In the genomic region with DNA sequence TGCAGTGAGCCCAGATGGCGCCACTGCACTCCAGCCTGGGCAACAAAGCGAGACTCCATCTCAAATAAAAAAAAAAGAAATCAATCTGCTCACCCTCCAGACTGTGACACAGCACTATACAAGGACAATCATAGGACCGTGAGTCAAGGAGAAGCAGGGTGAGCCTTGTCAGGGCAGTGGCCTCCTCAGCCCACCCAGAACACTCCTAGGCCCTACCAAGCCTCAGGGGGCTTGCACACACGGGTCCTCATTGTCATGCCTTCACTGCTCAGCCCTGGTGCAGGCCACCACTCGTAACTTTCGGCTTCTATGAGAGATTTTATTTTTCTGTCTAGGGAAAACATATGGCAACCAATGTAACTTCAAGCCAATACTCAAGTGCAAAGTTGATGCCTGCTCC, we compare ENCODE assay signal across 13 cellular contexts. TPM values are rescaled to one million over a fixed set of nuclear protein-coding genes. Genes with fewer than 3 reads are reported as not detected.
DNase-seq lines count a peak whose midpoint lies in the region; ATAC-seq, FAIRE-seq and TF ChIP-seq lines count a peak whose summit lies in the region.
"Had no signal": no experiment of that assay in that cellular context is flagged by ENCODE, and none has a peak within 500 bp of the region (broad histone marks: within the 10 kb centered on the region; RNA-seq: fewer than 3 reads in every experiment).

No MANE protein-coding gene starts in this region.

- H4K20me1 ChIP-seq in GM12878 (ENCODE audit: control insufficient read depth, insufficient read depth) = peaks cover 2% of the 10 kb centered on the region; the same call in 1 of the 2 replicates

- H3K27me3 ChIP-seq in left ventricle myocardium inferior (ENCODE audit: low read depth) (no peaks in the 10 kb centered on the region), GM12878 (replicated peaks in 1 of 2; ENCODE audit: control insufficient read depth in 2 of 2, insufficient read depth in 2 of 2, low read length in 1 of 2) (no peaks in the 10 kb centered on the region), mesenchymal stem cell (ENCODE audit: control insufficient read depth in 1 of 2, insufficient read depth in 1 of 2, low read length in 2 of 2) (no peaks in the 10 kb centered on the region)

- no peak overlapping the region for H3K18ac ChIP-seq in mesenchymal stem cell (ENCODE audit: low read depth in 1 of 2, low read length in 2 of 2)

- no peak overlapping the region for H2BK5ac ChIP-seq in mesenchymal stem cell (ENCODE audit: low read depth, low read length, poor library complexity, severe bottlenecking)

- H3K9me3 Mint-ChIP-seq in type B pancreatic cell = no peaks in the 10 kb centered on the region

- no peak overlapping the region for H3K9ac ChIP-seq in GM12878 (ENCODE audit: control insufficient read depth, insufficient read depth, low read length)
- no peak overlapping the region for H3K9ac ChIP-seq in mesenchymal stem cell (ENCODE audit: low read length)
- H3K9ac ChIP-seq: KMS-11 had no signal

- peak overlapping the region; percentile 11 for H2AK5ac ChIP-seq in mesenchymal stem cell (ENCODE audit: low read length, severe bottlenecking)

- no peaks in the 10 kb centered on the region for H3K79me2 ChIP-seq in GM12878 (ENCODE audit: control insufficient read depth, insufficient read depth, low read length)

- H3K27ac Mint-ChIP-seq in type B pancreatic cell = peak overlapping the region; percentile 50

- no peak for TF ChIP-seq RAD21 in GM12878 (IDR thresholded peaks at IDR 0.05; ENCODE audit: insufficient read depth, low read depth, low read length)

- no peak for TF ChIP-seq EP300 in GM12878 (IDR thresholded peaks at IDR 0.05; ENCODE audit: borderline replicate concordance in 1 of 2, control insufficient read depth in 1 of 2, low read depth in 2 of 2, low read length in 2 of 2)

- no peak overlapping the region for H2BK15ac ChIP-seq in mesenchymal stem cell (ENCODE audit: low read depth, poor library complexity, severe bottlenecking)

- CTCF ChIA-PET in GM12878 (lab: Yijun Ruan, JAX) = interaction anchor here (1.6 to 2.1 kb wide), 5 partner anchors 10 to 49 kb away, joined by 3 to 12 read pairs (median 7); no protein-coding TSS in a partner anchor

- peaks cover 37% of the 10 kb centered on the region for H3K79me1 ChIP-seq in mesenchymal stem cell (replicated peaks; ENCODE audit: low read length, poor library complexity, severe bottlenecking)

- in situ Hi-C loops in GM12878 (cut with MboI) = no loop called here

- no peak for TF ChIP-seq CTCF in left ventricle myocardium inferior (IDR thresholded peaks at IDR 0.05; ENCODE audit: borderline replicate concordance)
- TF ChIP-seq CTCF in GM12878 (IDR thresholded peaks at IDR 0.05 in 2 of 3, conservative IDR thresholded peaks at IDR 0.05 in 1 of 3; ENCODE audit: control insufficient read depth in 2 of 3, extremely low read depth in 1 of 3, insufficient read depth in 1 of 3, low read depth in 3 of 3, low read length in 3 of 3) = no peak
- TF ChIP-seq CTCF in type B pancreatic cell (conservative IDR thresholded peaks at IDR 0.05) = no peak

- peaks cover 24% of the 10 kb centered on the region for H3K4me1 ChIP-seq in left ventricle myocardium inferior
- peaks cover 10% of the 10 kb centered on the region for H3K4me1 ChIP-seq in GM12878 (ENCODE audit: control insufficient read depth, insufficient read depth, low read length)
- H3K4me1 ChIP-seq in mesenchymal stem cell (ENCODE audit: control insufficient read depth, insufficient read depth, low read depth, low read length) = peaks cover 14% of the 10 kb centered on the region

- POLR2A ChIA-PET in GM12878 (lab: Charles Lee) = no interaction called here

- peak overlapping the region; percentile 48 for H3K27ac ChIP-seq in left ventricle myocardium inferior (replicated peaks)
- no peak overlapping the region for H3K27ac ChIP-seq in GM12878 (ENCODE audit: control insufficient read depth, insufficient read depth)
- peak overlapping the region; percentile 61 for H3K27ac ChIP-seq in mesenchymal stem cell (ENCODE audit: low read length, poor library complexity, severe bottlenecking)
- H3K27ac ChIP-seq: thoracic aorta had no signal

- H3K23ac ChIP-seq in mesenchymal stem cell (ENCODE audit: low read length in 2 of 2) = no peak overlapping the region

- DNase-seq in left ventricle myocardium inferior (no peak), Right ventricle myocardium inferior (ENCODE audit: missing footprints) (no peak), GM12878 (ENCODE audit: low read depth, low spot score) (no peak), mesenchymal stem cell (no peak), type B pancreatic cell (ENCODE audit: extremely low spot score, unreplicated experiment) (no peak), T-helper 1 cell (no peak)
- DNase-seq: activated CD8-positive, alpha-beta memory T cell treated with anti-CD3 and anti-CD28 coated beads, Interleukin-2, amount 50 U/mL, for 4 hours; NCI-H2029 had no signal

- SMC1A ChIA-PET in GM12878 (lab: Charles Lee; ENCODE audit: uncharacterized antibody, unreplicated experiment) = interaction anchor here (1.0 to 2.0 kb wide), 4 partner anchors 8 to 32 kb away, joined by 3 to 7 read pairs (median 4); no protein-coding TSS in a partner anchor

- no peak overlapping the region for H3K4me2 ChIP-seq in GM12878 (ENCODE audit: control insufficient read depth, insufficient read depth)
- H3K4me2 ChIP-seq in mesenchymal stem cell (ENCODE audit: low read length, poor library complexity, severe bottlenecking) = no peak overlapping the region

- 66% methylated on average over 5 of the region's 6 CpGs for WGBS in GM12878 (ENCODE audit: insufficient coverage, insufficient replicate concordance, low lambda C conversion rate, missing lambda C conversion rate)
- WGBS in mesenchymal stem cell = 93% methylated on average over 6 of the region's 6 CpGs

- no peak overlapping the region for H3K14ac ChIP-seq in mesenchymal stem cell (ENCODE audit: low read length in 2 of 2)

- no peak overlapping the region for H3K4me3 Mint-ChIP-seq in type B pancreatic cell

- no peak for FAIRE-seq in GM12878 (lab: Jason Lieb, UNC)

- H3K4me3 ChIP-seq in left ventricle myocardium inferior (no peak overlapping the region), GM12878 (no peak overlapping the region), mesenchymal stem cell (ENCODE audit: insufficient read depth in 1 of 2, low read depth in 1 of 2, low read length in 2 of 2) (no peak overlapping the region)
- H3K4me3 ChIP-seq: thoracic aorta had no signal

- H2AFZ ChIP-seq in GM12878 (ENCODE audit: control insufficient read depth, low read depth, low read length) (no peak overlapping the region), mesenchymal stem cell (ENCODE audit: low read depth, low read length) (no peak overlapping the region)

- peaks cover 33% of the 10 kb centered on the region for H3K36me3 Mint-ChIP-seq in type B pancreatic cell

- intact Hi-C loops in left ventricle myocardium inferior (cut with micrococcal nuclease) (no loop called here), Right ventricle myocardium inferior (cut with DNase I) (no loop called here), GM12878 (cut with micrococcal nuclease; ENCODE audit: unreplicated experiment) (no loop called here)

- no peaks in the 10 kb centered on the region for H3K27me3 Mint-ChIP-seq in type B pancreatic cell

- no peak for ATAC-seq in Right ventricle myocardium inferior
- peak; percentile 30 for ATAC-seq in GM12878
- no peak for ATAC-seq in GM21825 (IDR thresholded peaks at IDR 0.05; ENCODE audit: unreplicated experiment)
- no peak for ATAC-seq in HG03045 (IDR thresholded peaks at IDR 0.05; ENCODE audit: unreplicated experiment)

- no peak overlapping the region for H3K4ac ChIP-seq in mesenchymal stem cell (ENCODE audit: low read depth in 1 of 2, low read length in 2 of 2)

- H3K36me3 ChIP-seq in left ventricle myocardium inferior = peaks cover 12% of the 10 kb centered on the region
- H3K36me3 ChIP-seq in GM12878 (ENCODE audit: control insufficient read depth in 2 of 2, insufficient read depth in 2 of 2, low read length in 1 of 2) = peaks cover 2% of the 10 kb centered on the region in 2 experiments; a peak in 3 of 4 replicates
- H3K36me3 ChIP-seq in mesenchymal stem cell (ENCODE audit: control insufficient read depth in 1 of 2, insufficient read depth in 2 of 2, low read depth in 1 of 2, low read length in 2 of 2) = peaks cover 14 to 18% of the 10 kb centered on the region in 2 experiments

- no peak overlapping the region for H2BK12ac ChIP-seq in mesenchymal stem cell (ENCODE audit: low read length in 2 of 2)

- H2BK120ac ChIP-seq in mesenchymal stem cell (ENCODE audit: low read depth, low read length) = no peak overlapping the region

- RAD21 ChIA-PET in GM12878 (lab: Charles Lee; ENCODE audit: unreplicated experiment) = interaction anchor here (1.2 to 2.0 kb wide), 2 partner anchors 24 to 32 kb away, joined by 3 to 14 read pairs; no protein-coding TSS in a partner anchor

- H4K8ac ChIP-seq in mesenchymal stem cell (ENCODE audit: low read length) = peak overlapping the region; percentile 60

- TF ChIP-seq POLR2A in GM12878 (IDR thresholded peaks at IDR 0.05; ENCODE audit: low read depth, low read length) = no peak

- no peak overlapping the region for H4K91ac ChIP-seq in mesenchymal stem cell (ENCODE audit: low read length)

- no TSS peak for BruUV-seq in GM12878 (replicated peaks; lab: Mats Ljungman, UMichigan)

- H3K9me3 ChIP-seq in left ventricle myocardium inferior (replicated peaks) (no peaks in the 10 kb centered on the region), GM12878 (replicated peaks; ENCODE audit: control insufficient read depth, insufficient read depth, low read length) (no peaks in the 10 kb centered on the region), mesenchymal stem cell (ENCODE audit: control insufficient read depth, low read length) (no peaks in the 10 kb centered on the region)
- H3K9me3 ChIP-seq: thoracic aorta had no signal

- peaks cover 16% of the 10 kb centered on the region for H3K4me1 Mint-ChIP-seq in type B pancreatic cell (ENCODE audit: unreplicated experiment)

RNA-seq across cellular contexts. Expression of a gene that starts 35.8 kb away (rescaled TPM):
- total RNA-seq in left ventricle myocardium inferior (33.0 TPM), Right ventricle myocardium inferior (29.9 TPM), GM12878 (2014; rRNA removed) (19.5 and 20.7 TPM in 2 replicates), GM12878 (2014; rRNA removed; fragmentation: Illumina TruSeq; extraction: Trizol) (7.6 and 10.2 TPM in 2 replicates), GM12878 (2021) (25.9 and 27.4 TPM in 2 replicates), type B pancreatic cell (ENCODE audit: low replicate concordance) (75.2 and 83.1 TPM in 2 replicates)
- total RNA-seq in GM12878 (2013; cell fraction: nucleolus; rRNA removed) = 36.2 and 39.9 TPM in 2 replicates
- 7.8 TPM for polyA plus RNA-seq in GM12878 (2011; ENCODE audit: low read depth)
- polyA plus RNA-seq in GM12878 (2011; rRNA removed) (7.2 and 14.5 TPM in 2 replicates), GM12878 (2014; fragmentation: Illumina TruSeq; extraction: Trizol) (12.0 and 14.5 TPM in 2 replicates), GM12878 (2014; fragmentation: Nextera tagmentation; extraction: Ambion mirVana) (under 1 TPM; 0.19 to 0.44 TPM), GM12878 (2014; rRNA removed) (17.5 and 18.7 TPM in 2 replicates), GM12878 (2016; fragmentation: Nextera tagmentation; extraction: Ambion mirVana) (10 to 100 TPM; 24.1 to 28.4 TPM)
- polyA plus RNA-seq in GM12878 (2011; cell fraction: cytosol; rRNA removed) = 20.5 and 24.0 TPM in 2 replicates
- 20.9 and 26.4 TPM in 2 replicates for polyA plus RNA-seq in GM12878 (2011; cell fraction: nucleus; rRNA removed)
- polyA plus RNA-seq in GM12878 (2012) = 12.1 and 14.4 TPM in 2 replicates
- 14.9 and 21.1 TPM in 2 replicates for polyA minus RNA-seq in GM12878 (2011; rRNA and poly(A)+ RNA removed)
- polyA minus RNA-seq in GM12878 (2011; cell fraction: cytosol; rRNA and poly(A)+ RNA removed) = 8.4 and 8.5 TPM in 2 replicates
- 9.8 and 16.3 TPM in 2 replicates for polyA minus RNA-seq in GM12878 (2011; cell fraction: nucleus; rRNA and poly(A)+ RNA removed)
- 30.8 TPM for polyA plus RNA-seq in mesenchymal stem cell (2013, experiment 1 of 2)
- polyA plus RNA-seq in mesenchymal stem cell (2013, experiment 2 of 2) = 29.3 TPM

RNA-seq across cellular contexts. Expression of a gene that starts 44.7 kb away (rescaled TPM):
- total RNA-seq in left ventricle myocardium inferior (not detected), Right ventricle myocardium inferior (not detected), GM12878 (2014; rRNA removed) (0.17 TPM in 1 of 2 replicates, not detected in the other), GM12878 (2014; rRNA removed; fragmentation: Illumina TruSeq; extraction: Trizol) (not detected in 2 replicates), GM12878 (2021) (not detected in 2 replicates), type B pancreatic cell (ENCODE audit: low replicate concordance) (not detected in 2 replicates)
- not detected in 2 replicates for total RNA-seq in GM12878 (2013; cell fraction: nucleolus; rRNA removed)
- not detected for polyA plus RNA-seq in GM12878 (2011; ENCODE audit: low read depth)
- polyA plus RNA-seq in GM12878 (2011; rRNA removed) (not detected in 2 replicates), GM12878 (2014; fragmentation: Illumina TruSeq; extraction: Trizol) (0.03 TPM in 1 of 2 replicates, not detected in the other), GM12878 (2014; fragmentation: Nextera tagmentation; extraction: Ambion mirVana) (not detected), GM12878 (2014; rRNA removed) (not detected in 2 replicates), GM12878 (2016; fragmentation: Nextera tagmentation; extraction: Ambion mirVana) (not detected)
- not detected in 2 replicates for polyA plus RNA-seq in GM12878 (2011; cell fraction: cytosol; rRNA removed)
- not detected in 2 replicates for polyA plus RNA-seq in GM12878 (2011; cell fraction: nucleus; rRNA removed)
- polyA plus RNA-seq in GM12878 (2012) = not detected in 2 replicates
- polyA minus RNA-seq in GM12878 (2011; rRNA and poly(A)+ RNA removed) = not detected in 2 replicates
- not detected in 2 replicates for polyA minus RNA-seq in GM12878 (2011; cell fraction: cytosol; rRNA and poly(A)+ RNA removed)
- not detected in 2 replicates for polyA minus RNA-seq in GM12878 (2011; cell fraction: nucleus; rRNA and poly(A)+ RNA removed)
- not detected for polyA plus RNA-seq in mesenchymal stem cell (2013, experiment 1 of 2)
- polyA plus RNA-seq in mesenchymal stem cell (2013, experiment 2 of 2) = not detected
- total RNA-seq: fibroblast of lung, thoracic aorta had no signal
- polyA plus RNA-seq: fibroblast of lung had no signal

RNA-seq across cellular contexts. Expression of a gene that starts 58.0 kb away (rescaled TPM):
- total RNA-seq in left ventricle myocardium inferior (9.5 TPM), Right ventricle myocardium inferior (8.8 TPM), GM12878 (2014; rRNA removed) (12.5 and 13.5 TPM in 2 replicates), GM12878 (2014; rRNA removed; fragmentation: Illumina TruSeq; extraction: Trizol) (6.0 and 6.4 TPM in 2 replicates), GM12878 (2021) (17.9 and 18.3 TPM in 2 replicates), type B pancreatic cell (ENCODE audit: low replicate concordance) (15.7 and 19.5 TPM in 2 replicates)
- 9.8 and 14.9 TPM in 2 replicates for total RNA-seq in GM12878 (2013; cell fraction: nucleolus; rRNA removed)
- 4.2 TPM for polyA plus RNA-seq in GM12878 (2011; ENCODE audit: low read depth)
- polyA plus RNA-seq in GM12878 (2011; rRNA removed) (5.7 and 10.2 TPM in 2 replicates), GM12878 (2014; fragmentation: Illumina TruSeq; extraction: Trizol) (0.89 and 6.3 TPM in 2 replicates), GM12878 (2014; fragmentation: Nextera tagmentation; extraction: Ambion mirVana) (1 to 10 TPM in 1 of 2 experiments, under 1 TPM in 1; 0.14 to 1.0 TPM), GM12878 (2014; rRNA removed) (16.2 and 16.9 TPM in 2 replicates), GM12878 (2016; fragmentation: Nextera tagmentation; extraction: Ambion mirVana) (10 to 100 TPM; 14.2 to 15.0 TPM)
- polyA plus RNA-seq in GM12878 (2011; cell fraction: cytosol; rRNA removed) = 12.9 and 18.4 TPM in 2 replicates
- 17.2 and 24.5 TPM in 2 replicates for polyA plus RNA-seq in GM12878 (2011; cell fraction: nucleus; rRNA removed)
- polyA plus RNA-seq in GM12878 (2012) = 10.5 and 11.6 TPM in 2 replicates
- polyA minus RNA-seq in GM12878 (2011; rRNA and poly(A)+ RNA removed) = 2.9 and 7.7 TPM in 2 replicates
- 5.6 TPM in 2 replicates for polyA minus RNA-seq in GM12878 (2011; cell fraction: cytosol; rRNA and poly(A)+ RNA removed)
- 3.7 and 6.9 TPM in 2 replicates for polyA minus RNA-seq in GM12878 (2011; cell fraction: nucleus; rRNA and poly(A)+ RNA removed)
- polyA plus RNA-seq in mesenchymal stem cell (2013, experiment 1 of 2) = 11.9 TPM
- 11.8 TPM for polyA plus RNA-seq in mesenchymal stem cell (2013, experiment 2 of 2)
